3 cellular contexts compared by ENCODE assay signal in the genomic region with DNA sequence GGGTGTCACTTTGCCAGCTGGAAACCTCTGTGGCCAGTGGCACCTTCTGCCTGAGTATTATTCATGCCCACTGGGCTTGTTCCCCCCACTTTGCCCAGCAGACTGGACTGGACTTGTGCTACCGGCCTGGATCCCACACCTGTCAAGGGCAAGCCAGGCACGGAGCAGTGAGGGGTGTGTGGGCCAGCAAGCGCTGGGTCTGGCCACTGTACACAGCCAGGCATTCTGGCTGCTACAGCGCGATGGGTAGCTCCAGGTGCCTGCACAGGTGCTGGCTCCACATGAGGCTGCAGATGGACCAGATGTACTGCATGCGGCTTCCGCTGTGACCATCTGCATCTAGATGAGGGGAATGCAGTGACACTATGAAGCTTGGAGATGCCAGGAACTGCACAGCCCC.
"Had no signal": no experiment of that assay in that cellular context is flagged by ENCODE, and none has a peak within 500 bp of the region (broad histone marks: within the 10 kb centered on the region; RNA-seq: fewer than 3 reads in every experiment).

No MANE protein-coding gene starts in this region.

- DNase-seq: IMR-90, KBM-7, KG1 had no signal
